25 cellular contexts compared by ENCODE assay signal in the genomic region with DNA sequence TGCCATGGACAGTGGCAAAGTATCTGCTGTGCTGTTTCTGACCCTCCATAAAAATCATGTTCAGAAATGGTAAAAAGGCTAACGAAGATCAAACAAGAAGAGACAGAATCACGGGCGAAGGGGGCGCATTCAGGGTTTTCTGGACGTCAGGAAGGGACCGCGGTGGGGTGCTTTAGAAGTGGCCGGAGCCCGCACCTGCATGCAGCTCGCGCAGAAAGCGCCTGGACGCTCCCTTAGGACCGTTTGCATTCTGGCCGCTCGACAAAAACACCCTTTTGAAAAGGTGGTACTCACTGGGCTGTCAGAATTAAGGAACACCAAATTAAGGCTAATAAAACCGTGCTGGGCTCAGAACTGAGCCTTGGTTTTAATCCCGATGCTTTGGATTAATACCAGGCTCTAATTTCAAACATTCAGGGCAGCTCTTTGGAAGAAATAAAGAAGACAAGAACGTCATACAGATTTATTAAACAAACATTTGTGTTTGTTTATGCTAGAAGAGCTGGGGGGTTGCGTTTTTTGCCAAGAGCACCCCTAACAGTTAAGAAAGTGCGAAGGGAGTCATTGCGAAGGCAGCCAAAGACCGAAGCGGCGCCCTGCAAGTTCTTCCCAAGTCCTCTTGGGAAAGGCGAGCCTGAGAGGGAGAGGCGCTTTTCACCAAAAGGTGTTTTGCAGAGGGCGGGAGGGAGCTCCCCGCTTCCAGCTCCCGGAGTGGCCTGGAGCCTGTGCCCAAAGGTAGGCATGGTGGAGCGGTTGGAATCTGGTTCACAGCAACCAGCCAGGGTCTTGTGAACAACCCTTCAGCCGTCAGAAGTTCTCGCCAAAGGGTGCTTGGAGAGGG. TPM values are rescaled to one million over a fixed set of nuclear protein-coding genes. Genes with fewer than 3 reads are reported as not detected.
DNase-seq lines count a peak whose midpoint lies in the region; ATAC-seq lines count a peak whose summit lies in the region.
"Had no signal": no experiment of that assay in that cellular context is flagged by ENCODE, and none has a peak within 500 bp of the region (broad histone marks: within the 10 kb centered on the region; RNA-seq: fewer than 3 reads in every experiment).

No MANE protein-coding gene starts in this region.

- peak; percentile 53 for DNase-seq in H7
- DNase-seq in iPS-NIHi11 (ENCODE audit: low spot score): peak; percentile 22
- peak; percentile 9 for DNase-seq in putamen (ENCODE audit: low spot score)
- DNase-seq in activated CD8-positive, alpha-beta memory T cell treated with anti-CD3 and anti-CD28 coated beads, Interleukin-2, amount 50 U/mL, for 4 hours: no peak
- DNase-seq in NCI-H526 treated with DMSO at 0.1 percent for 48 hours (lab: John Stamatoyannopoulos, UW): no peak
- DNase-seq in activated T-cell treated with anti-CD3 and anti-CD28 coated beads, Interleukin-2, amount 50 U/mL, for 48 hours: no peak
- DNase-seq: activated CD4-positive, alpha-beta T cell treated with anti-CD3 and anti-CD28 coated beads, Interleukin-2, amount 50 U/mL, for 48 hours; activated effector memory CD4-positive, alpha-beta T cell treated with Interleukin-2 at 50 U/mL for 16 hours; activated naive CD8-positive, alpha-beta T cell treated with anti-CD3 and anti-CD28 coated beads, Interleukin-2, amount 50 U/mL, for 24 hours; KBM-7; kidney glomerular epithelial cell; naive thymus-derived CD4-positive, alpha-beta T cell; NCI-H2171; NCI-H526; substantia nigra; T-helper 9 cell had no signal

- H3K4me1 ChIP-seq in ectodermal cell (ENCODE audit: control insufficient read depth, insufficient read depth, low read length): peaks cover 16% of the 10 kb centered on the region
- H3K4me1 ChIP-seq: parathyroid adenoma, vagina had no signal

- 6 to 9% methylated on average over 32 to 33 of the region's 33 CpGs for WGBS in ectodermal cell, 2 experiments

- H3K36me3 ChIP-seq in H7 (replicated peaks; ENCODE audit: control insufficient read depth, insufficient read depth, low read length) (no peaks in the 10 kb centered on the region), ectodermal cell (ENCODE audit: control insufficient read depth, insufficient read depth, low read length) (no peaks in the 10 kb centered on the region)
- H3K36me3 ChIP-seq: HAP-1, vagina had no signal

- H3K27me3 ChIP-seq in H7 (ENCODE audit: control insufficient read depth, insufficient read depth, low read length) (peaks cover 70% of the 10 kb centered on the region; the same call in 1 of the 2 replicates), ectodermal cell (ENCODE audit: control insufficient read depth, insufficient read depth, low read length, poor library complexity, severe bottlenecking) (peaks cover 29% of the 10 kb centered on the region)
- H3K27me3 ChIP-seq: vagina had no signal

- no peaks in the 10 kb centered on the region for H3K9me3 ChIP-seq in ectodermal cell (ENCODE audit: control insufficient read depth, low read length)
- H3K9me3 ChIP-seq: HAP-1, vagina had no signal

- H3K4me3 ChIP-seq in H7 (ENCODE audit: insufficient read depth, low read depth, low read length) (no peak overlapping the region; the same call in 1 of the 2 replicates), ectodermal cell (ENCODE audit: insufficient read depth, low read depth, low read length) (no peak overlapping the region)
- H3K4me3 ChIP-seq: coronary artery, HAP-1, vagina had no signal

- peak overlapping the region; percentile 76 for H3K27ac ChIP-seq in ectodermal cell (ENCODE audit: insufficient read depth, low read depth, low read length, poor library complexity, severe bottlenecking)
- H3K27ac ChIP-seq: C4-2B, coronary artery, parathyroid adenoma, vagina had no signal

- no peak for ATAC-seq in HG03025 (IDR thresholded peaks at IDR 0.05; ENCODE audit: low FRiP score, unreplicated experiment)
- ATAC-seq: activated naive CD8-positive, alpha-beta T cell treated with anti-CD3 and anti-CD28 coated beads, Interleukin-2, amount 50 U/mL, for 24 hours; naive thymus-derived CD4-positive, alpha-beta T cell had no signal

RNA-seq across cellular contexts. Expression of a gene that starts 47.7 kb away (rescaled TPM):
- 0.59 and 1.8 TPM in 2 replicates for total RNA-seq in H7 (2014; rRNA removed; shearing (Covaris generic))
- polyA plus RNA-seq in ectodermal cell (2013, experiment 1 of 4): 5.7 TPM
- polyA plus RNA-seq in ectodermal cell (2013, experiment 2 of 4): 6.5 TPM
- 12.6 TPM for polyA plus RNA-seq in ectodermal cell (2013, experiment 3 of 4)
- polyA plus RNA-seq in ectodermal cell (2013, experiment 4 of 4): 10.0 TPM
- total RNA-seq: mesenteric fat pad; naive thymus-derived CD4-positive, alpha-beta T cell; vagina had no signal
- polyA plus RNA-seq: AG04450; naive thymus-derived CD4-positive, alpha-beta T cell had no signal

Comparison
In these comparisons a context has a peak if more than half of its experiments do, and no peak if none do; other contexts are left out.
1. DNase-seq: peak in H7 (single experiment), iPS-NIHi11 (single experiment) and putamen (single experiment); none in activated CD8-positive, alpha-beta memory T cell treated with anti-CD3 and anti-CD28 coated beads, Interleukin-2, amount 50 U/mL, for 4 hours (single experiment), NCI-H526 treated with DMSO at 0.1 percent for 48 hours (single experiment) and activated T-cell treated with anti-CD3 and anti-CD28 coated beads, Interleukin-2, amount 50 U/mL, for 48 hours (0 of 2).